ENCODE assay signal across 1 cellular context in genomic region chr17:30326816-30327215, GRCh38.
TF ChIP-seq lines count a peak whose summit lies in the region.

No MANE protein-coding gene starts in this region.

TF ChIP-seq in K562, 482 proteins besides CTCF, POLR2A, EP300 and RAD21 (continued from another document):
- TF ChIP-seq PKNOX1 (IDR thresholded peaks at IDR 0.05) = peak; percentile 37; the same call in 1 of the 2 replicates
- TF ChIP-seq, protein P1, sequence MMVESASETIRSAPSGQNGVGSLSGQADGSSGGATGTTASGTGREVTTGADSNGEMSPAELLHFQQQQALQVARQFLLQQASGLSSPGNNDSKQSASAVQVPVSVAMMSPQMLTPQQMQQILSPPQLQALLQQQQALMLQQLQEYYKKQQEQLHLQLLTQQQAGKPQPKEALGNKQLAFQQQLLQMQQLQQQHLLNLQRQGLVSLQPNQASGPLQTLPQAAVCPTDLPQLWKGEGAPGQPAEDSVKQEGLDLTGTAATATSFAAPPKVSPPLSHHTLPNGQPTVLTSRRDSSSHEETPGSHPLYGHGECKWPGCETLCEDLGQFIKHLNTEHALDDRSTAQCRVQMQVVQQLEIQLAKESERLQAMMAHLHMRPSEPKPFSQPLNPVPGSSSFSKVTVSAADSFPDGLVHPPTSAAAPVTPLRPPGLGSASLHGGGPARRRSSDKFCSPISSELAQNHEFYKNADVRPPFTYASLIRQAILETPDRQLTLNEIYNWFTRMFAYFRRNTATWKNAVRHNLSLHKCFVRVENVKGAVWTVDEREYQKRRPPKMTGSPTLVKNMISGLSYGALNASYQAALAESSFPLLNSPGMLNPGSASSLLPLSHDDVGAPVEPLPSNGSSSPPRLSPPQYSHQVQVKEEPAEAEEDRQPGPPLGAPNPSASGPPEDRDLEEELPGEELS (CRISPR knock-in tag; IDR thresholded peaks at IDR 0.05; ENCODE audit: borderline replicate concordance) = no peak
- peak; percentile 83 for TF ChIP-seq MEIS2 (IDR thresholded peaks at IDR 0.05; ENCODE audit: partially characterized antibody)
- TF ChIP-seq SOX6 (IDR thresholded peaks at IDR 0.05) = no peak
- TF ChIP-seq HSF4 (CRISPR knock-in tag; IDR thresholded peaks at IDR 0.05; ENCODE audit: borderline replicate concordance) = no peak
- TF ChIP-seq, protein P2, sequence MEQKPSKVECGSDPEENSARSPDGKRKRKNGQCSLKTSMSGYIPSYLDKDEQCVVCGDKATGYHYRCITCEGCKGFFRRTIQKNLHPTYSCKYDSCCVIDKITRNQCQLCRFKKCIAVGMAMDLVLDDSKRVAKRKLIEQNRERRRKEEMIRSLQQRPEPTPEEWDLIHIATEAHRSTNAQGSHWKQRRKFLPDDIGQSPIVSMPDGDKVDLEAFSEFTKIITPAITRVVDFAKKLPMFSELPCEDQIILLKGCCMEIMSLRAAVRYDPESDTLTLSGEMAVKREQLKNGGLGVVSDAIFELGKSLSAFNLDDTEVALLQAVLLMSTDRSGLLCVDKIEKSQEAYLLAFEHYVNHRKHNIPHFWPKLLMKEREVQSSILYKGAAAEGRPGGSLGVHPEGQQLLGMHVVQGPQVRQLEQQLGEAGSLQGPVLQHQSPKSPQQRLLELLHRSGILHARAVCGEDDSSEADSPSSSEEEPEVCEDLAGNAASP (IDR thresholded peaks at IDR 0.05) = no peak
- no peak for TF ChIP-seq CHD1 (IDR thresholded peaks at IDR 0.05; ENCODE audit: low read length)
